ENCODE assay signal across 12 cellular contexts in genomic region chr6:137949686-137950390, GRCh38.
DNase-seq lines count a peak whose midpoint lies in the region; ATAC-seq, FAIRE-seq and TF ChIP-seq lines count a peak whose summit lies in the region.
"Had no signal": no experiment of that assay in that cellular context is flagged by ENCODE, and none has a peak within 500 bp of the region (broad histone marks: within the 10 kb centered on the region; RNA-seq: fewer than 3 reads in every experiment).

No MANE protein-coding gene starts in this region.

- H3K9ac ChIP-seq in GM12878 (ENCODE audit: control insufficient read depth, insufficient read depth, low read length): no peak overlapping the region

- no TSS peak for BruUV-seq in GM12878 (replicated peaks; lab: Mats Ljungman, UMichigan)

- H3K79me2 ChIP-seq in GM12878 (ENCODE audit: control insufficient read depth, insufficient read depth, low read length) (0 out of 2 replicates have a peak, but pooled peaks cover 4% of the 10 kb centered on the region), osteoblast (ENCODE audit: insufficient read depth, low read length) (no peaks in the 10 kb centered on the region)

- intact Hi-C loops in GM12878 (cut with micrococcal nuclease; ENCODE audit: unreplicated experiment): loop anchor here (1.0 to 2.0 kb wide), 2 partner anchors 25 to 54 kb away; no protein-coding TSS in a partner anchor

- no peaks in the 10 kb centered on the region for H3K27me3 ChIP-seq in GM12878 (replicated peaks in 1 of 2; ENCODE audit: control insufficient read depth in 2 of 2, insufficient read depth in 2 of 2, low read length in 1 of 2)
- H3K27me3 ChIP-seq in osteoblast (ENCODE audit: insufficient read depth, low read length): no peaks in the 10 kb centered on the region
- H3K27me3 ChIP-seq: left lung, suprapubic skin had no signal

- CTCF ChIA-PET in GM12878 (lab: Yijun Ruan, JAX): interaction anchor here (0.6 to 16.7 kb wide), 17 partner anchors 10 to 636 kb away, joined by 3 to 712 read pairs (median 17); partner anchors contain the start of gene TNFAIP3

- peak; percentile 84 for FAIRE-seq in GM18507 (lab: Jason Lieb, UNC)
- peak; percentile 83 for FAIRE-seq in GM12878 (lab: Jason Lieb, UNC)
- FAIRE-seq in RCC 7860 (lab: Jason Lieb, UNC): no peak

- peak overlapping the region; percentile 39; the same call in 1 of the 2 replicates for H3K4me3 ChIP-seq in GM12878
- H3K4me3 ChIP-seq in osteoblast (ENCODE audit: insufficient read depth, low read length): no peak overlapping the region
- H3K4me3 ChIP-seq: left lung, skin epidermis, suprapubic skin had no signal

- H3K27ac ChIP-seq in GM12878 (ENCODE audit: control insufficient read depth, insufficient read depth) (peak overlapping the region; percentile 28; the same call in 1 of the 2 replicates), osteoblast (ENCODE audit: low read depth, low read length) (no peak overlapping the region)
- H3K27ac ChIP-seq: HL-60, left lung, skin epidermis, suprapubic skin had no signal

- RAD21 ChIA-PET in GM12878 (lab: Charles Lee; ENCODE audit: unreplicated experiment): interaction anchor here (0.7 to 19.0 kb wide), 29 partner anchors 9 to 530 kb away, joined by 3 to 774 read pairs (median 6); partner anchors contain the start of gene TNFAIP3

- no peak for TF ChIP-seq POLR2A in GM12878 (IDR thresholded peaks at IDR 0.05; ENCODE audit: low read depth, low read length)

- DNase-seq in GM18507 (ENCODE audit: extremely low spot score, insufficient read length, low read depth) (no peak), GM12878 (ENCODE audit: low read depth, low spot score) (no peak), osteoblast (ENCODE audit: insufficient read length, low spot score, missing footprints) (no peak), RCC 7860 (ENCODE audit: low spot score) (no peak), LoVo (ENCODE audit: low spot score) (no peak)
- DNase-seq in effector CD8-positive, alpha-beta T cell (lab: John Stamatoyannopoulos, UW): no peak
- DNase-seq: left lung had no signal

- H3K4me2 ChIP-seq in GM12878 (ENCODE audit: control insufficient read depth, insufficient read depth) (peak overlapping the region; percentile 84), osteoblast (ENCODE audit: insufficient read depth, low read length) (no peak overlapping the region)

- WGBS in GM12878 (ENCODE audit: insufficient coverage, insufficient replicate concordance, low lambda C conversion rate, missing lambda C conversion rate): 4% methylated on average over 1 of the region's 1 CpG

- ATAC-seq in GM19467 (IDR thresholded peaks at IDR 0.05; ENCODE audit: unreplicated experiment) (peak; percentile 54), HG03342 (IDR thresholded peaks at IDR 0.05; ENCODE audit: unreplicated experiment) (peak; percentile 67), GM12878 (peak; percentile 61)
- ATAC-seq: left lung had no signal

- H3K9me3 ChIP-seq in GM12878 (replicated peaks; ENCODE audit: control insufficient read depth, insufficient read depth, low read length): no peaks in the 10 kb centered on the region
- H3K9me3 ChIP-seq in osteoblast (ENCODE audit: low read depth, low read length): no peaks in the 10 kb centered on the region
- H3K9me3 ChIP-seq: left lung, suprapubic skin had no signal

- in situ Hi-C loops in GM12878 (cut with MboI): no loop called here

- H4K20me1 ChIP-seq in GM12878 (ENCODE audit: control insufficient read depth, insufficient read depth) (no peaks in the 10 kb centered on the region), osteoblast (ENCODE audit: insufficient read depth, low read length) (no peaks in the 10 kb centered on the region)

- POLR2A ChIA-PET in GM12878 (lab: Charles Lee): interaction anchor here (0.6 to 2.5 kb wide), 12 partner anchors 9 to 696 kb away, joined by 3 to 7 read pairs (median 4); no protein-coding TSS in a partner anchor

- TF ChIP-seq CTCF in GM12878 (IDR thresholded peaks at IDR 0.05 in 2 of 3, conservative IDR thresholded peaks at IDR 0.05 in 1 of 3; ENCODE audit: control insufficient read depth in 2 of 3, extremely low read depth in 1 of 3, insufficient read depth in 1 of 3, low read depth in 3 of 3, low read length in 3 of 3) (no peak), osteoblast (IDR thresholded peaks at IDR 0.05; ENCODE audit: extremely low read depth, low read depth, low read length) (no peak)

- peak overlapping the region; percentile 54 for H2AFZ ChIP-seq in GM12878 (ENCODE audit: control insufficient read depth, low read depth, low read length)
- no peak overlapping the region for H2AFZ ChIP-seq in osteoblast (ENCODE audit: low read length)

- SMC1A ChIA-PET in GM12878 (lab: Charles Lee; ENCODE audit: uncharacterized antibody, unreplicated experiment): interaction anchor here (0.6 to 34.9 kb wide), 28 partner anchors 9 to 855 kb away, joined by 3 to 1237 read pairs (median 6); partner anchors contain the start of gene TNFAIP3

- TF ChIP-seq RAD21 in GM12878 (IDR thresholded peaks at IDR 0.05; ENCODE audit: insufficient read depth, low read depth, low read length): no peak

- H3K36me3 ChIP-seq in GM12878 (ENCODE audit: control insufficient read depth in 2 of 2, insufficient read depth in 2 of 2, low read length in 1 of 2) (no peaks in the 10 kb centered on the region), osteoblast (ENCODE audit: insufficient read depth, low read length) (no peaks in the 10 kb centered on the region)
- H3K36me3 ChIP-seq: left lung, suprapubic skin had no signal

- H3K4me1 ChIP-seq in GM12878 (ENCODE audit: control insufficient read depth, insufficient read depth, low read length) (peaks cover 31% of the 10 kb centered on the region), osteoblast (ENCODE audit: insufficient read depth, low read length) (peaks cover under 1% of the 10 kb centered on the region)

- peak in 1 of 2 experiments; percentile 77; a peak in 2 of 4 replicates for TF ChIP-seq EP300 in GM12878 (IDR thresholded peaks at IDR 0.05; ENCODE audit: borderline replicate concordance in 1 of 2, control insufficient read depth in 1 of 2, low read depth in 2 of 2, low read length in 2 of 2)

TF ChIP-seq in GM12878, 131 proteins besides CTCF, POLR2A, EP300 and RAD21 (continues in another document):
- TF ChIP-seq JUNB (IDR thresholded peaks at IDR 0.05) (peak; percentile 46), NR2F1 (conservative IDR thresholded peaks at IDR 0.05) (0 out of 2 replicates have a peak, but pooled peaks have one; percentile 31), MTA2 (IDR thresholded peaks at IDR 0.05; ENCODE audit: low read depth) (0 out of 2 replicates have a peak, but pooled peaks have one; percentile 21), RUNX3 (IDR thresholded peaks at IDR 0.05; ENCODE audit: low read length) (peak; percentile 35; the same call in 1 of the 2 replicates), RAD51 (IDR thresholded peaks at IDR 0.05) (peak; percentile 72), IRF4 (IDR thresholded peaks at IDR 0.05; ENCODE audit: low read depth, low read length) (no peak), ATF3 (IDR thresholded peaks at IDR 0.05; ENCODE audit: borderline replicate concordance, extremely low read depth, low read depth, low read length) (no peak), E2F4 (IDR thresholded peaks at IDR 0.05; ENCODE audit: low read depth, low read length) (no peak), KAT2A (conservative IDR thresholded peaks at IDR 0.05; ENCODE audit: control insufficient read depth, low read depth, low read length) (no peak), RBBP5 (conservative IDR thresholded peaks at IDR 0.05) (no peak), ZSCAN29 (IDR thresholded peaks at IDR 0.05) (no peak), NFIC (IDR thresholded peaks at IDR 0.05; ENCODE audit: low read depth, low read length) (0 out of 2 replicates have a peak, but pooled peaks have one; percentile 39), DPF2 (IDR thresholded peaks at IDR 0.05) (0 out of 2 replicates have a peak, but pooled peaks have one; percentile 39), ETV6 (conservative IDR thresholded peaks at IDR 0.05 in 1 of 2, IDR thresholded peaks at IDR 0.05 in 1 of 2; ENCODE audit: borderline replicate concordance in 1 of 2, low read depth in 1 of 2) (peak in 1 of 2 experiments; percentile 19; a peak in 1 of 4 replicates), ZNF384 (IDR thresholded peaks at IDR 0.05; ENCODE audit: borderline replicate concordance, low read depth, low read length) (no peak), MXI1 (IDR thresholded peaks at IDR 0.05; ENCODE audit: low read depth, low read length) (peak; percentile 39; the same call in 1 of the 2 replicates), RELB (IDR thresholded peaks at IDR 0.05; ENCODE audit: low read depth) (peak; percentile 47; the same call in 1 of the 2 replicates), BHLHE40 (IDR thresholded peaks at IDR 0.05; ENCODE audit: borderline replicate concordance in 1 of 2, low read depth in 2 of 2, low read length in 1 of 2) (no peak), EED (IDR thresholded peaks at IDR 0.05; ENCODE audit: low read depth) (no peak), CREB1 (IDR thresholded peaks at IDR 0.05; ENCODE audit: low read depth) (peak; percentile 58; the same call in 1 of the 2 replicates)
